Comparison of ENCODE assay signal across 11 cellular contexts in genomic region chr16:10266809-10267208, GRCh38.
DNase-seq lines count a peak whose midpoint lies in the region; ATAC-seq and TF ChIP-seq lines count a peak whose summit lies in the region.
"Had no signal": no experiment of that assay in that cellular context is flagged by ENCODE, and none has a peak within 500 bp of the region (broad histone marks: within the 10 kb centered on the region; RNA-seq: fewer than 3 reads in every experiment).

No MANE protein-coding gene starts in this region.

- no peaks in the 10 kb centered on the region for H3K36me3 ChIP-seq in mucosa of descending colon (ENCODE audit: low read depth)

- TF ChIP-seq CTCF in mucosa of descending colon (IDR thresholded peaks at IDR 0.05), result no peak

- DNase-seq in stimulated activated CD4-positive, alpha-beta T cell treated with anti-CD3 and anti-CD28 coated beads, Interleukin-15, amount 100 ng/mL, for 48 hours (ENCODE audit: low read depth in 2 of 2), result peak; percentile 23 to 25
- DNase-seq in iPS-NIHi7 (ENCODE audit: extremely low spot score) (no peak), mucosa of descending colon (no peak), globus pallidus (ENCODE audit: low spot score) (no peak)
- DNase-seq: islet precursor cell, NCI-H1417 treated with DMSO at 0.1 percent for 48 hours, trophoblast cell had no signal

- H3K4me1 ChIP-seq in mucosa of descending colon (ENCODE audit: low read depth), result no peaks in the 10 kb centered on the region

- intact Hi-C loops in mucosa of descending colon (cut with DNase I, micrococcal nuclease), result no loop called here

- H3K9me3 ChIP-seq in mucosa of descending colon, result peaks cover 2% of the 10 kb centered on the region

- peak; percentile 51 for ATAC-seq in GM18519 (IDR thresholded peaks at IDR 0.05; ENCODE audit: low FRiP score, unreplicated experiment)
- ATAC-seq in GM19468 (IDR thresholded peaks at IDR 0.05; ENCODE audit: extremely low read depth, unreplicated experiment), result peak; percentile 39
- ATAC-seq in HG03432 (IDR thresholded peaks at IDR 0.05; ENCODE audit: unreplicated experiment), result peak; percentile 85
- ATAC-seq in mucosa of descending colon, result no peak
- ATAC-seq: HCT116 had no signal

- no peak overlapping the region for H3K4me3 ChIP-seq in mucosa of descending colon

Comparison
In these comparisons a context has a peak if more than half of its experiments do, and no peak if none do; other contexts are left out.
1. DNase-seq: peak in stimulated activated CD4-positive, alpha-beta T cell treated with anti-CD3 and anti-CD28 coated beads, Interleukin-15, amount 100 ng/mL, for 48 hours (2 of 2); none in iPS-NIHi7 (single experiment), mucosa of descending colon (0 of 3) and globus pallidus (single experiment).